15 cellular contexts compared by ENCODE assay signal in genomic region chr4:186240452-186240847, GRCh38. TPM values are rescaled to one million over a fixed set of nuclear protein-coding genes. Genes with fewer than 3 reads are reported as not detected.
"Had no signal": no experiment of that assay in that cellular context is flagged by ENCODE, and none has a peak within 500 bp of the region (broad histone marks: within the 10 kb centered on the region; RNA-seq: fewer than 3 reads in every experiment).

No MANE protein-coding gene starts in this region.

- H3K4me3 ChIP-seq: K562, SJSA1, SK-N-MC had no signal

- H3K9me3 ChIP-seq: SJSA1 had no signal

- H3K9ac ChIP-seq: KMS-11 had no signal

- ATAC-seq: K562 had no signal

- H3K36me3 ChIP-seq: SJSA1 had no signal

- H3K27me3 ChIP-seq: SJSA1 had no signal

- DNase-seq: MM.1S, NCI-H1436, NCI-H187, NCI-H2029 treated with DMSO at 0.1 percent for 48 hours, NCI-H345, NCI-H774, Right ventricle myocardium superior, RPMI8226, SIG-M5 had no signal

- H3K4me1 ChIP-seq: SJSA1 had no signal

- H3K27ac ChIP-seq: KMS-11, SJSA1, SK-N-MC had no signal

RNA-seq across cellular contexts. Expression of gene KLKB1, which starts 13.1 kb away (rescaled TPM):
- total RNA-seq: HT-29, M059J, SJSA1 had no signal

RNA-seq across cellular contexts. Expression of gene F11, which starts 25.5 kb away (rescaled TPM):
- total RNA-seq: HT-29, K562, M059J, SJSA1 had no signal
